Comparison of ENCODE assay signal across 8 cellular contexts in the genomic region with DNA sequence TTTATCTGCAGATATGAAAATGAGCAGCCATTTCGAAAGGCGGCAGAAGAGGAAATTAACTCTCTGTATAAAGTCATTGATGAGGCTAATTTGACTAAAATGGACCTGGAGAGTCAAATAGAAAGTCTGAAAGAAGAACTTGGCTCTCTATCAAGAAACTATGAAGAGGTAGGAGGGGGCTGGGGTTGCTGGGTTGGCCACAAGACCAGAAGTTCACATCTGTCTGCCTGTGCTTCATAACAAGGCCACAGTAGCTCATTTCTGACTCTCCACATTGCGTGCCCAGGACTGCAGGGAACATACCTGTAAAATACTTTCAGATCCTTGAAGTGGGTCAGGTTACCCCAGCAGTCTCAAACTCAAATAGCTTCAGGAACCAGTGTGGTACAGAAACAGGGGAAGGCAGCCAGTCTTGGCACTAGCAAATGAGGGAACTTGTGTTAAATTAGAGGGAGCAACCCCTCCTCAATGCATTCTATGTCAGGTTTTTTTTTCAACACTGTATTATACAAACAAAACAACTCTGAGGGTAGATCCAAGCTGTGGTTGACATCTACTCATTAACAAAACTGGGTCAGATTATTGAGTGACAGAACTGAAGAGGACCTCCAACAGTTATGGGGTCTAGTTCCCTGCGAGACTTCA. TPM values are rescaled to one million over a fixed set of nuclear protein-coding genes. Genes with fewer than 3 reads are reported as not detected.
DNase-seq lines count a peak whose midpoint lies in the region; ATAC-seq and TF ChIP-seq lines count a peak whose summit lies in the region.

No MANE protein-coding gene starts in this region.

- DNase-seq in DMS79 (lab: John Stamatoyannopoulos, UW) (peak; percentile 73), Caco-2 (no peak), EL (no peak), PC-3 (no peak)
- peak; percentile 22 for DNase-seq in activated T-helper 1 cell treated with anti-CD3 and anti-CD28 coated beads, Interleukin-12 subunit alpha, Interleukin-12 subunit beta, Interleukin-2, Interleukin-4 antibody, amounts not matched to agents 30 ng/mL and 10 ng/mL and 1 ng/mL, durations not matched to agents 14 hours and 24 hours and 36 hours (ENCODE audit: low spot score)
- peak; percentile 12 for DNase-seq in stimulated activated CD8-positive, alpha-beta memory T cell treated with anti-CD3 and anti-CD28 coated beads, Interleukin-4, amount 100 ng/mL, for 24 hours (ENCODE audit: low read depth)

- H3K4me1 Mint-ChIP-seq in activated T-helper 1 cell treated with anti-CD3 and anti-CD28 coated beads, Interleukin-12 subunit alpha, Interleukin-12 subunit beta, Interleukin-2, Interleukin-4 antibody, amounts not matched to agents 30 ng/mL and 10 ng/mL and 1 ng/mL, durations not matched to agents 14 hours and 24 hours and 36 hours (ENCODE audit: low read depth) = peaks cover 34% of the 10 kb centered on the region
- peaks cover 34% of the 10 kb centered on the region for H3K4me1 Mint-ChIP-seq in Caco-2 (ENCODE audit: low read depth, unreplicated experiment)

- no peaks in the 10 kb centered on the region for H3K9me3 Mint-ChIP-seq in activated T-helper 1 cell treated with anti-CD3 and anti-CD28 coated beads, Interleukin-12 subunit alpha, Interleukin-12 subunit beta, Interleukin-2, Interleukin-4 antibody, amounts not matched to agents 30 ng/mL and 10 ng/mL and 1 ng/mL, durations not matched to agents 14 hours and 24 hours and 36 hours
- H3K9me3 Mint-ChIP-seq in Caco-2 (ENCODE audit: unreplicated experiment) = no peaks in the 10 kb centered on the region

- intact Hi-C loops in activated T-helper 1 cell treated with anti-CD3 and anti-CD28 coated beads, Interleukin-12 subunit alpha, Interleukin-12 subunit beta, Interleukin-2, Interleukin-4 antibody, amounts not matched to agents 30 ng/mL and 10 ng/mL and 1 ng/mL, durations not matched to agents 14 hours and 24 hours and 36 hours (cut with micrococcal nuclease) = loop anchor here (1.0 to 10.0 kb wide), 7 partner anchors 9 to 1036 kb away; partner anchors contain the start of genes ANAPC13, CDV3 and CEP63
- intact Hi-C loops in Caco-2 (cut with micrococcal nuclease; ENCODE audit: unreplicated experiment) = no loop called here
- intact Hi-C loops in PC-3 (cut with micrococcal nuclease) = no loop called here

- no peaks in the 10 kb centered on the region for H4K20me1 ChIP-seq in PC-3 (ENCODE audit: low read length)

- POLR2A ChIA-PET in Caco-2 (lab: Charles Lee) = no interaction called here
- POLR2A ChIA-PET in PC-3 (lab: Charles Lee; ENCODE audit: unreplicated experiment) = no interaction called here

- H3K9me3 ChIP-seq in Caco-2 (no peaks in the 10 kb centered on the region), PC-3 (ENCODE audit: low read length) (no peaks in the 10 kb centered on the region)

- H3K4me2 ChIP-seq in PC-3 (ENCODE audit: low read length) = no peak overlapping the region

- no TSS peak for BruUV-seq in Caco-2 (replicated peaks; lab: Mats Ljungman, UMichigan)
- no TSS peak for BruUV-seq in PC-3 (replicated peaks; lab: Mats Ljungman, UMichigan)

- H3K9me2 ChIP-seq in PC-3 (replicated peaks; ENCODE audit: low read length) = no peaks in the 10 kb centered on the region

- H3K9ac ChIP-seq in PC-3 (ENCODE audit: low read length) = no peak overlapping the region

- peaks cover 2% of the 10 kb centered on the region for H3K27me3 Mint-ChIP-seq in activated T-helper 1 cell treated with anti-CD3 and anti-CD28 coated beads, Interleukin-12 subunit alpha, Interleukin-12 subunit beta, Interleukin-2, Interleukin-4 antibody, amounts not matched to agents 30 ng/mL and 10 ng/mL and 1 ng/mL, durations not matched to agents 14 hours and 24 hours and 36 hours (ENCODE audit: insufficient read depth)
- no peaks in the 10 kb centered on the region for H3K27me3 Mint-ChIP-seq in Caco-2 (ENCODE audit: insufficient read depth, unreplicated experiment)

- no peaks in the 10 kb centered on the region for H3K79me2 ChIP-seq in PC-3 (ENCODE audit: low read length)

- H3K27ac ChIP-seq in PC-3 (ENCODE audit: low read length) = no peak overlapping the region

- peak overlapping the region; percentile 34 for H3K4me3 Mint-ChIP-seq in activated T-helper 1 cell treated with anti-CD3 and anti-CD28 coated beads, Interleukin-12 subunit alpha, Interleukin-12 subunit beta, Interleukin-2, Interleukin-4 antibody, amounts not matched to agents 30 ng/mL and 10 ng/mL and 1 ng/mL, durations not matched to agents 14 hours and 24 hours and 36 hours
- no peak overlapping the region for H3K4me3 Mint-ChIP-seq in Caco-2 (ENCODE audit: unreplicated experiment)

- ATAC-seq in GM19467 (IDR thresholded peaks at IDR 0.05; ENCODE audit: unreplicated experiment) (peak; percentile 93), HG03520 (IDR thresholded peaks at IDR 0.05; ENCODE audit: unreplicated experiment) (peak; percentile 94), PC-3 (no peak)

- TF ChIP-seq CTCF in Caco-2 (IDR thresholded peaks at IDR 0.05; ENCODE audit: insufficient read depth in 1 of 2, low read depth in 1 of 2, low read length in 1 of 2, severe bottlenecking in 1 of 2, unreplicated experiment in 1 of 2) = no peak
- TF ChIP-seq CTCF in PC-3 (conservative IDR thresholded peaks at IDR 0.05; ENCODE audit: low read depth, low read length) = no peak

- no peaks in the 10 kb centered on the region for H3K36me3 Mint-ChIP-seq in activated T-helper 1 cell treated with anti-CD3 and anti-CD28 coated beads, Interleukin-12 subunit alpha, Interleukin-12 subunit beta, Interleukin-2, Interleukin-4 antibody, amounts not matched to agents 30 ng/mL and 10 ng/mL and 1 ng/mL, durations not matched to agents 14 hours and 24 hours and 36 hours (ENCODE audit: low read depth)
- H3K36me3 Mint-ChIP-seq in Caco-2 (ENCODE audit: insufficient read depth, unreplicated experiment) = peaks cover 20% of the 10 kb centered on the region

- H3K4me3 ChIP-seq in Caco-2 (ENCODE audit: low read depth, low read length) (no peak overlapping the region), PC-3 (ENCODE audit: low read length) (no peak overlapping the region)

- peaks cover 27% of the 10 kb centered on the region for H3K4me1 ChIP-seq in Caco-2
- peaks cover 28% of the 10 kb centered on the region for H3K4me1 ChIP-seq in PC-3 (ENCODE audit: insufficient read depth, low read length)

- CTCF ChIA-PET in Caco-2 (lab: Charles Lee) (interaction anchor here (0.7 kb wide), 1 partner anchor 114 kb away, joined by 3 read pairs; no protein-coding TSS in a partner anchor), PC-3 (lab: Charles Lee) (no interaction called here)

- no peaks in the 10 kb centered on the region for H3F3A ChIP-seq in PC-3 (ENCODE audit: low read length, unreplicated experiment)

- peak overlapping the region; percentile 80 for H3K27ac Mint-ChIP-seq in activated T-helper 1 cell treated with anti-CD3 and anti-CD28 coated beads, Interleukin-12 subunit alpha, Interleukin-12 subunit beta, Interleukin-2, Interleukin-4 antibody, amounts not matched to agents 30 ng/mL and 10 ng/mL and 1 ng/mL, durations not matched to agents 14 hours and 24 hours and 36 hours
- no peak overlapping the region for H3K27ac Mint-ChIP-seq in Caco-2 (ENCODE audit: unreplicated experiment)

- H3K36me3 ChIP-seq in Caco-2 (ENCODE audit: control insufficient read depth, insufficient read depth, low read length) = no peaks in the 10 kb centered on the region
- no peaks in the 10 kb centered on the region for H3K36me3 ChIP-seq in PC-3 (ENCODE audit: low read depth, low read length)

- no peak overlapping the region for H2AFZ ChIP-seq in PC-3 (ENCODE audit: low read length)

- H3K27me3 ChIP-seq in Caco-2 (replicated peaks; ENCODE audit: control insufficient read depth, insufficient read depth, low read length) (no peaks in the 10 kb centered on the region), PC-3 (ENCODE audit: low read length) (no peaks in the 10 kb centered on the region)

RNA-seq across cellular contexts. Expression of gene BFSP2, which starts 48.7 kb away (rescaled TPM):
- total RNA-seq in activated T-helper 1 cell treated with anti-CD3 and anti-CD28 coated beads, Interleukin-12 subunit alpha, Interleukin-12 subunit beta, Interleukin-2, Interleukin-4 antibody, amounts not matched to agents 30 ng/mL and 10 ng/mL and 1 ng/mL, durations not matched to agents 14 hours and 24 hours and 36 hours = not detected in 2 replicates
- total RNA-seq in Caco-2 (2022) (not detected in 2 replicates), PC-3 (2014; rRNA removed) (not detected in 2 replicates)

Comparison
In these comparisons a context has a peak if more than half of its experiments do, and no peak if none do; other contexts are left out.
1. DNase-seq: peak in DMS79 (single experiment), activated T-helper 1 cell treated with anti-CD3 and anti-CD28 coated beads, Interleukin-12 subunit alpha, Interleukin-12 subunit beta, Interleukin-2, Interleukin-4 antibody, amounts not matched to agents 30 ng/mL and 10 ng/mL and 1 ng/mL, durations not matched to agents 14 hours and 24 hours and 36 hours (single experiment) and stimulated activated CD8-positive, alpha-beta memory T cell treated with anti-CD3 and anti-CD28 coated beads, Interleukin-4, amount 100 ng/mL, for 24 hours (single experiment); none in Caco-2 (0 of 2), EL (single experiment) and PC-3 (single experiment).